ENCODE assay signal across 1 cellular context in the genomic region with DNA sequence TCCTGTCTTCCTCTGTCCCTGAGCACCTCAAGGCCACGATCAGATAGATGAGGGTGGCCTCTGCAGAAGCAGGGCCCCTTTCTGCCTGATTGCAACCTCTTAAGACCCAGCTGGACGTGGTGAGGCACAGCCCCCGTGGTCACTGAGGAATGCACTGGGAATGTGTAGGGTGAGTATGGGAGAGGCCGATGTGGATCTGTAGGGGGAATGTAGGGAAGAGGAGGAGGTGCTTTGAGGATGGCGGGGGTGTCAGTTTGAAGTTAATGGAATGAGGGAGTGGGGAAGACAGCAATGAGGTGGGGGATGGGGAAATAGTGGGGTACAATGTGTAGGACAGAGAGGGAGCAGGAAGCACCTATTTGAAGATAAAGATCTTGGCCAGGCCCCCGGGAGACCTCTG.
TF ChIP-seq lines count a peak whose summit lies in the region.

No MANE protein-coding gene starts in this region.

TF ChIP-seq in H1, 55 proteins besides CTCF, POLR2A, EP300 and RAD21:
- TF ChIP-seq, protein P1, sequence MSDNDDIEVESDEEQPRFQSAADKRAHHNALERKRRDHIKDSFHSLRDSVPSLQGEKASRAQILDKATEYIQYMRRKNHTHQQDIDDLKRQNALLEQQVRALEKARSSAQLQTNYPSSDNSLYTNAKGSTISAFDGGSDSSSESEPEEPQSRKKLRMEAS (IDR thresholded peaks at IDR 0.05), result no peak
- TF ChIP-seq SAP30 (IDR thresholded peaks at IDR 0.05; ENCODE audit: insufficient read depth, insufficient replicate concordance, low read length) (no peak), SIN3A (conservative IDR thresholded peaks at IDR 0.05 in 1 of 2, IDR thresholded peaks at IDR 0.05 in 1 of 2; ENCODE audit: low read depth in 1 of 2, low read length in 2 of 2) (no peak), SRF (IDR thresholded peaks at IDR 0.05; ENCODE audit: low read depth, low read length) (no peak), YY1 (IDR thresholded peaks at IDR 0.05; ENCODE audit: low read depth, low read length) (no peak), TAF1 (IDR thresholded peaks at IDR 0.05; ENCODE audit: low read depth, low read length) (no peak), POU5F1 (IDR thresholded peaks at IDR 0.05; ENCODE audit: low read depth, low read length) (no peak), BACH1 (IDR thresholded peaks at IDR 0.05; ENCODE audit: low read length) (no peak), EGR1 (IDR thresholded peaks at IDR 0.05; ENCODE audit: borderline replicate concordance, low read depth, low read length) (no peak), NRF1 (IDR thresholded peaks at IDR 0.05; ENCODE audit: low read depth, low read length) (no peak), TEAD4 (IDR thresholded peaks at IDR 0.05; ENCODE audit: low read depth, low read length) (no peak), SP4 (IDR thresholded peaks at IDR 0.05; ENCODE audit: low read length) (no peak), CREB1 (IDR thresholded peaks at IDR 0.05) (no peak)
